In genomic region chr20:33531047-33531877, GRCh38 we compare ENCODE assay signal across 13 cellular contexts. TPM values are rescaled to one million over a fixed set of nuclear protein-coding genes. Genes with fewer than 3 reads are reported as not detected.
DNase-seq lines count a peak whose midpoint lies in the region; TF ChIP-seq lines count a peak whose summit lies in the region.
"Had no signal": no experiment of that assay in that cellular context is flagged by ENCODE, and none has a peak within 500 bp of the region (broad histone marks: within the 10 kb centered on the region; RNA-seq: fewer than 3 reads in every experiment).

No MANE protein-coding gene starts in this region.

- no peaks in the 10 kb centered on the region for H3K9me3 ChIP-seq in SK-N-MC (ENCODE audit: low read depth, low read length)
- no peaks in the 10 kb centered on the region for H3K9me3 ChIP-seq in PC-9 (ENCODE audit: insufficient read depth, low read depth)
- H3K9me3 ChIP-seq: lower lobe of right lung had no signal

- H3K27me3 ChIP-seq in rectal smooth muscle tissue (ENCODE audit: control insufficient read depth, insufficient read depth, low read length) (no peaks in the 10 kb centered on the region), PC-9 (ENCODE audit: insufficient read depth, low read depth) (no peaks in the 10 kb centered on the region)

- TF ChIP-seq CTCF in GM12865 (IDR thresholded peaks at IDR 0.05; ENCODE audit: insufficient read depth, low read depth, low read length, missing control alignments) (no peak), fibroblast of pulmonary artery (IDR thresholded peaks at IDR 0.05; ENCODE audit: low read length, missing control alignments) (no peak), PC-9 (conservative IDR thresholded peaks at IDR 0.05) (no peak)

- no peak overlapping the region for H2AFZ ChIP-seq in PC-9

- peak overlapping the region; percentile 98 for H3K27ac ChIP-seq in SK-N-MC
- H3K27ac ChIP-seq in rectal smooth muscle tissue (ENCODE audit: low read depth, low read length): peak overlapping the region; percentile 38
- H3K27ac ChIP-seq in PC-9: no peak overlapping the region
- H3K27ac ChIP-seq: lower lobe of right lung had no signal

- H3K4me1 ChIP-seq in rectal smooth muscle tissue (ENCODE audit: control insufficient read depth, insufficient read depth, low read length) (peaks cover 20% of the 10 kb centered on the region), PC-9 (replicated peaks; ENCODE audit: insufficient read depth) (peaks cover 17% of the 10 kb centered on the region)

- no peaks in the 10 kb centered on the region for H3K36me3 ChIP-seq in SK-N-MC (ENCODE audit: insufficient read depth, low read length)
- H3K36me3 ChIP-seq in rectal smooth muscle tissue (ENCODE audit: control insufficient read depth, insufficient read depth, low read length): no peaks in the 10 kb centered on the region
- no peaks in the 10 kb centered on the region for H3K36me3 ChIP-seq in PC-9 (ENCODE audit: low read depth)
- H3K36me3 ChIP-seq: lower lobe of right lung had no signal

- CTCF ChIA-PET in PC-9 (lab: Charles Lee): interaction anchor here (0.8 kb wide), 1 partner anchor 74 kb away, joined by 4 read pairs; no protein-coding TSS in a partner anchor

- H3K9me2 ChIP-seq in PC-9 (ENCODE audit: insufficient read depth): no peaks in the 10 kb centered on the region

- peaks cover 17% of the 10 kb centered on the region for H3K79me2 ChIP-seq in PC-9 (ENCODE audit: low read depth)

- no peaks in the 10 kb centered on the region for H3K27me3 Mint-ChIP-seq in activated naive CD8-positive, alpha-beta T cell treated with anti-CD3 and anti-CD28 coated beads for 36 hours
- H3K27me3 Mint-ChIP-seq: activated naive CD4-positive, alpha-beta T cell treated with anti-CD3 and anti-CD28 coated beads, Interleukin-2, amount 50 U/mL, for 24 hours had no signal

- BruUV-seq in PC-9 (replicated peaks; lab: Mats Ljungman, UMichigan): no TSS peak

- H3K4me2 ChIP-seq in PC-9: no peak overlapping the region

- no peak overlapping the region for H3K4me3 ChIP-seq in GM12865 (ENCODE audit: low read depth, low read length)
- H3K4me3 ChIP-seq in SK-N-MC: peak overlapping the region; percentile 62
- H3K4me3 ChIP-seq in fibroblast of pulmonary artery (replicated peaks; ENCODE audit: low read depth, low read length): no peak overlapping the region
- H3K4me3 ChIP-seq in rectal smooth muscle tissue (ENCODE audit: low read length): peak overlapping the region; percentile 12
- no peak overlapping the region for H3K4me3 ChIP-seq in PC-9
- H3K4me3 ChIP-seq: lower lobe of right lung had no signal

- DNase-seq in GM12865 (ENCODE audit: low read depth) (peak; percentile 1), SK-N-MC (ENCODE audit: low read depth, low spot score) (peak; percentile 72), fibroblast of pulmonary artery (ENCODE audit: low read depth) (peak; percentile 33), SKM-1 treated with dmso at 0.1 percent for 144 hours (lab: John Stamatoyannopoulos, UW; ENCODE audit: unreplicated experiment) (no peak), putamen (ENCODE audit: low spot score) (no peak), PC-9 (no peak)
- no peak for DNase-seq in activated naive CD8-positive, alpha-beta T cell treated with anti-CD3 and anti-CD28 coated beads for 36 hours
- DNase-seq: erythroblast, lower lobe of right lung, OCI-M1, substantia nigra had no signal

- peak overlapping the region; percentile 62 for H3K9ac ChIP-seq in SK-N-MC (ENCODE audit: insufficient read length)
- H3K9ac ChIP-seq in rectal smooth muscle tissue (ENCODE audit: low read length): no peak overlapping the region

- intact Hi-C loops in PC-9 (cut with micrococcal nuclease; ENCODE audit: unreplicated experiment): no loop called here

- peaks cover 20% of the 10 kb centered on the region for H3K4me1 Mint-ChIP-seq in activated naive CD8-positive, alpha-beta T cell treated with anti-CD3 and anti-CD28 coated beads for 36 hours

- no peaks in the 10 kb centered on the region for H4K20me1 ChIP-seq in PC-9 (ENCODE audit: insufficient read depth)

- H3K9me3 Mint-ChIP-seq in activated naive CD8-positive, alpha-beta T cell treated with anti-CD3 and anti-CD28 coated beads for 36 hours: no peaks in the 10 kb centered on the region
- H3K9me3 Mint-ChIP-seq: activated naive CD4-positive, alpha-beta T cell treated with anti-CD3 and anti-CD28 coated beads, Interleukin-2, amount 50 U/mL, for 24 hours had no signal

- no peak overlapping the region for H3K4me3 Mint-ChIP-seq in activated naive CD8-positive, alpha-beta T cell treated with anti-CD3 and anti-CD28 coated beads for 36 hours
- H3K4me3 Mint-ChIP-seq: activated naive CD4-positive, alpha-beta T cell treated with anti-CD3 and anti-CD28 coated beads, Interleukin-2, amount 50 U/mL, for 24 hours had no signal

- peaks cover 18% of the 10 kb centered on the region for H3F3A ChIP-seq in PC-9 (ENCODE audit: insufficient read depth, low read depth)

- POLR2A ChIA-PET in PC-9 (lab: Charles Lee; ENCODE audit: unreplicated experiment): no interaction called here

- peaks cover 2% of the 10 kb centered on the region for H3K36me3 Mint-ChIP-seq in activated naive CD8-positive, alpha-beta T cell treated with anti-CD3 and anti-CD28 coated beads for 36 hours

- H3K27ac Mint-ChIP-seq in activated naive CD8-positive, alpha-beta T cell treated with anti-CD3 and anti-CD28 coated beads for 36 hours: no peak overlapping the region
- H3K27ac Mint-ChIP-seq: activated naive CD4-positive, alpha-beta T cell treated with anti-CD3 and anti-CD28 coated beads, Interleukin-2, amount 50 U/mL, for 24 hours had no signal

RNA-seq across cellular contexts. Expression of gene CBFA2T2, which starts 41.4 kb away (rescaled TPM):
- total RNA-seq in activated naive CD8-positive, alpha-beta T cell treated with anti-CD3 and anti-CD28 coated beads for 36 hours: 1 to 10 TPM; 6.4 to 6.7 TPM
- total RNA-seq in PC-9 (2021): 20.0 and 22.7 TPM in 2 replicates

Comparison
In these comparisons a context has a peak if more than half of its experiments do, and no peak if none do; other contexts are left out.
1. DNase-seq: peak in GM12865 (single experiment), SK-N-MC (single experiment) and fibroblast of pulmonary artery (single experiment); none in SKM-1 treated with dmso at 0.1 percent for 144 hours (single experiment), activated naive CD8-positive, alpha-beta T cell treated with anti-CD3 and anti-CD28 coated beads for 36 hours (single experiment), putamen (single experiment) and PC-9 (0 of 2).
2. H3K4me3 ChIP-seq: peak in SK-N-MC (single experiment) and rectal smooth muscle tissue (single experiment); none in GM12865 (single experiment), fibroblast of pulmonary artery (single experiment) and PC-9 (single experiment).